ENCODE assay signal across 16 cellular contexts in genomic region chr17:50946223-50946890, GRCh38.
A peak's percentile ranks its signal among the peaks of the same experiment; 100 is the strongest.
DNase-seq lines count a peak whose midpoint lies in the region; ATAC-seq and TF ChIP-seq lines count a peak whose summit lies in the region.
"Had no signal": no experiment of that assay in that cellular context is flagged by ENCODE, and none has a peak within 500 bp of the region (broad histone marks: within the 10 kb centered on the region; RNA-seq: fewer than 3 reads in every experiment).

No MANE protein-coding gene starts in this region.

- WGBS in H9 (ENCODE audit: extremely low coverage, insufficient read length, low lambda C conversion rate): no CpG with 5 or more reads among the region's 12 CpGs
- 70 to 80% methylated on average over 1 to 2 of the region's 12 CpGs for WGBS in gastroesophageal sphincter (ENCODE audit: low coverage in 1 of 2), 2 donors

- H3K14ac ChIP-seq in H9 (ENCODE audit: insufficient read depth, low read length): no peak overlapping the region

- no peak for DNase-seq in activated CD4-positive, alpha-beta memory T cell treated with anti-CD3 and anti-CD28 coated beads for 36 hours
- no peak for DNase-seq in activated CD4-positive, alpha-beta memory T cell treated with anti-CD3 and anti-CD28 coated beads, Interleukin-2, amount 10 ng/mL, durations not matched to agents 7 days and 5 days
- DNase-seq in H9 (peak; percentile 31), sciatic nerve (ENCODE audit: low spot score) (peak; percentile 56), CD14-positive monocyte (ENCODE audit: low spot score) (no peak), DMS114 treated with DMSO at 0.1 percent for 48 hours (lab: John Stamatoyannopoulos, UW; ENCODE audit: unreplicated experiment) (no peak), OCI-M1 (lab: John Stamatoyannopoulos, UW) (no peak)
- DNase-seq: activated CD4-positive, alpha-beta T cell treated with anti-CD3 and anti-CD28 coated beads, Interleukin-2, amount 50 U/mL, for 1 hour; DMS79 treated with DMSO at 0.1 percent for 48 hours; erythroblast; heart right ventricle; MV-4-11 had no signal

- no peaks in the 10 kb centered on the region for H4K20me1 ChIP-seq in H9 (ENCODE audit: control insufficient read depth, insufficient read depth, insufficient read length)

- no peak overlapping the region for H2BK5ac ChIP-seq in H9 (ENCODE audit: insufficient read length, low read length)

- H3K27me3 Mint-ChIP-seq in activated CD4-positive, alpha-beta memory T cell treated with anti-CD3 and anti-CD28 coated beads for 36 hours: no peaks in the 10 kb centered on the region
- H3K27me3 Mint-ChIP-seq in activated CD4-positive, alpha-beta memory T cell treated with anti-CD3 and anti-CD28 coated beads, Interleukin-2, amount 10 ng/mL, durations not matched to agents 7 days and 5 days: no peaks in the 10 kb centered on the region
- H3K27me3 Mint-ChIP-seq in H9 (ENCODE audit: low read depth) (peaks cover 26% of the 10 kb centered on the region), CD14-positive monocyte (ENCODE audit: low read depth in 3 of 3) (peaks cover 2 to 7% (median 3%) of the 10 kb centered on the region in 3 donors)
- H3K27me3 Mint-ChIP-seq: central memory CD8-positive, alpha-beta T cell had no signal

- intact Hi-C loops in activated CD4-positive, alpha-beta memory T cell treated with anti-CD3 and anti-CD28 coated beads for 36 hours (cut with micrococcal nuclease): no loop called here
- intact Hi-C loops in sciatic nerve (cut with DNase I): loop anchor here (5.0 kb wide), 1 partner anchor 84 kb away; no protein-coding TSS in a partner anchor
- intact Hi-C loops in CD14-positive monocyte (cut with micrococcal nuclease): no loop called here

- H3K4me1 ChIP-seq in H9 (ENCODE audit: insufficient read depth, low read length) (no peaks in the 10 kb centered on the region), gastroesophageal sphincter (peaks cover 0 to 67% (median 31%) of the 10 kb centered on the region in 3 donors)

- H4K91ac ChIP-seq in H9 (ENCODE audit: insufficient read length, low read depth, low read length): no peak overlapping the region

- H3K79me2 ChIP-seq in H9 (ENCODE audit: insufficient read depth, low read length): no peaks in the 10 kb centered on the region

- H3K4me3 Mint-ChIP-seq in activated CD4-positive, alpha-beta memory T cell treated with anti-CD3 and anti-CD28 coated beads for 36 hours: no peak overlapping the region
- H3K4me3 Mint-ChIP-seq in activated CD4-positive, alpha-beta memory T cell treated with anti-CD3 and anti-CD28 coated beads, Interleukin-2, amount 10 ng/mL, durations not matched to agents 7 days and 5 days: no peak overlapping the region
- H3K4me3 Mint-ChIP-seq in H9: no peak overlapping the region
- H3K4me3 Mint-ChIP-seq in CD14-positive monocyte: no peak overlapping the region
- H3K4me3 Mint-ChIP-seq: central memory CD8-positive, alpha-beta T cell had no signal

- H3K9me3 Mint-ChIP-seq in activated CD4-positive, alpha-beta memory T cell treated with anti-CD3 and anti-CD28 coated beads for 36 hours: no peaks in the 10 kb centered on the region
- no peaks in the 10 kb centered on the region for H3K9me3 Mint-ChIP-seq in activated CD4-positive, alpha-beta memory T cell treated with anti-CD3 and anti-CD28 coated beads, Interleukin-2, amount 10 ng/mL, durations not matched to agents 7 days and 5 days
- no peaks in the 10 kb centered on the region for H3K9me3 Mint-ChIP-seq in H9
- no peaks in the 10 kb centered on the region for H3K9me3 Mint-ChIP-seq in CD14-positive monocyte
- H3K9me3 Mint-ChIP-seq: activated naive CD4-positive, alpha-beta T cell treated with anti-CD3 and anti-CD28 coated beads, Interleukin-2, amount 50 U/mL, for 72 hours; central memory CD8-positive, alpha-beta T cell had no signal

- no peak overlapping the region for H3K4ac ChIP-seq in H9 (ENCODE audit: low read depth, low read length)

- H4K5ac ChIP-seq in H9 (ENCODE audit: insufficient read length, low read depth, low read length): no peak overlapping the region

- H3K23ac ChIP-seq in H9 (ENCODE audit: insufficient read length, low read depth, low read length): no peak overlapping the region

- H3K56ac ChIP-seq in H9 (ENCODE audit: insufficient read length, low read depth, low read length): no peak overlapping the region

- no peak overlapping the region for H3K4me3 ChIP-seq in gastroesophageal sphincter
- H3K4me3 ChIP-seq: heart right ventricle, smooth muscle cell had no signal

- no peak for TF ChIP-seq EP300 in gastroesophageal sphincter (IDR thresholded peaks at IDR 0.05)

- no peaks in the 10 kb centered on the region for H3K36me3 Mint-ChIP-seq in activated CD4-positive, alpha-beta memory T cell treated with anti-CD3 and anti-CD28 coated beads for 36 hours
- H3K36me3 Mint-ChIP-seq in activated CD4-positive, alpha-beta memory T cell treated with anti-CD3 and anti-CD28 coated beads, Interleukin-2, amount 10 ng/mL, durations not matched to agents 7 days and 5 days (ENCODE audit: low read depth): peaks cover 14% of the 10 kb centered on the region
- H3K36me3 Mint-ChIP-seq in H9 (ENCODE audit: insufficient read depth in 1 of 3, low read depth in 3 of 3) (no peaks in the 10 kb centered on the region), CD14-positive monocyte (no peaks in the 10 kb centered on the region)
- H3K36me3 Mint-ChIP-seq: activated naive CD4-positive, alpha-beta T cell treated with anti-CD3 and anti-CD28 coated beads, Interleukin-2, amount 50 U/mL, for 72 hours had no signal

- no peak overlapping the region for H2BK120ac ChIP-seq in H9 (ENCODE audit: low read depth, low read length, poor library complexity, severe bottlenecking)

- H3K9ac ChIP-seq in H9 (ENCODE audit: extremely low read depth, insufficient read length, low read length): no peak overlapping the region

- H2AK5ac ChIP-seq in H9 (ENCODE audit: insufficient read length, low read length): no peak overlapping the region

- no peak overlapping the region for H3K4me2 ChIP-seq in H9 (ENCODE audit: insufficient read depth, insufficient read length, low read length)
- H3K4me2 ChIP-seq: smooth muscle cell had no signal

- H2BK20ac ChIP-seq in H9 (ENCODE audit: low read depth, low read length, poor library complexity, severe bottlenecking): no peak overlapping the region

- POLR2A ChIA-PET in activated CD4-positive, alpha-beta memory T cell treated with anti-CD3 and anti-CD28 coated beads for 36 hours (lab: Charles Lee): interaction anchor here (3.9 kb wide), 1 partner anchor 80 kb away, joined by 44 read pairs; the partner anchor contains the start of gene TOB1
- POLR2A ChIA-PET in activated CD4-positive, alpha-beta memory T cell treated with anti-CD3 and anti-CD28 coated beads, Interleukin-2, amount 10 ng/mL, durations not matched to agents 7 days and 5 days (lab: Charles Lee): interaction anchor here (1.0 to 20.3 kb wide), 3 partner anchors 11 to 94 kb away, joined by 3 to 457 read pairs (median 33); partner anchors contain the start of gene TOB1

- H3K79me1 ChIP-seq in H9 (ENCODE audit: insufficient read depth, low read depth, low read length, poor library complexity, severe bottlenecking): no peaks in the 10 kb centered on the region

- peaks cover 30% of the 10 kb centered on the region for H3K4me1 Mint-ChIP-seq in activated CD4-positive, alpha-beta memory T cell treated with anti-CD3 and anti-CD28 coated beads for 36 hours (ENCODE audit: low read depth)
- peaks cover 56% of the 10 kb centered on the region for H3K4me1 Mint-ChIP-seq in activated CD4-positive, alpha-beta memory T cell treated with anti-CD3 and anti-CD28 coated beads, Interleukin-2, amount 10 ng/mL, durations not matched to agents 7 days and 5 days
- H3K4me1 Mint-ChIP-seq in H9 (peaks cover 47 to 49% of the 10 kb centered on the region in 2 experiments), CD14-positive monocyte (peaks cover 45% of the 10 kb centered on the region)

- no peaks in the 10 kb centered on the region for H3K23me2 ChIP-seq in H9 (ENCODE audit: insufficient read length, low read depth, low read length, poor library complexity, severe bottlenecking)

- no peak for TF ChIP-seq POLR2A in gastroesophageal sphincter (IDR thresholded peaks at IDR 0.05)

- H3K27ac Mint-ChIP-seq in activated CD4-positive, alpha-beta memory T cell treated with anti-CD3 and anti-CD28 coated beads for 36 hours: peak overlapping the region; percentile 1
- H3K27ac Mint-ChIP-seq in activated CD4-positive, alpha-beta memory T cell treated with anti-CD3 and anti-CD28 coated beads, Interleukin-2, amount 10 ng/mL, durations not matched to agents 7 days and 5 days: no peak overlapping the region
- no peak overlapping the region; a peak in 2 of 7 replicates for H3K27ac Mint-ChIP-seq in H9
- H3K27ac Mint-ChIP-seq in CD14-positive monocyte: no peak overlapping the region

- H4K8ac ChIP-seq in H9 (replicated peaks; ENCODE audit: insufficient read length, low read depth, low read length): no peak overlapping the region

- TF ChIP-seq CTCF in H9 (conservative IDR thresholded peaks at IDR 0.05) (no peak), gastroesophageal sphincter (IDR thresholded peaks at IDR 0.05) (no peak), CD14-positive monocyte (IDR thresholded peaks at IDR 0.05) (no peak)

- H2AFZ ChIP-seq in H9 (ENCODE audit: low read length): no peak overlapping the region

- CTCF ChIA-PET in activated CD4-positive, alpha-beta memory T cell treated with anti-CD3 and anti-CD28 coated beads for 36 hours (lab: Charles Lee): interaction anchor here (1.4 to 12.9 kb wide), 3 partner anchors 83 to 95 kb away, joined by 4 to 153 read pairs (median 84); partner anchors contain the start of gene TOB1
- CTCF ChIA-PET in activated CD4-positive, alpha-beta memory T cell treated with anti-CD3 and anti-CD28 coated beads, Interleukin-2, amount 10 ng/mL, durations not matched to agents 7 days and 5 days (lab: Charles Lee): interaction anchor here (2.0 to 12.6 kb wide), 4 partner anchors 15 to 94 kb away, joined by 8 to 189 read pairs (median 21); no protein-coding TSS in a partner anchor

- H3K27me3 ChIP-seq in H9 (ENCODE audit: insufficient read depth, low read length) (no peaks in the 10 kb centered on the region; the same call in 1 of the 2 replicates), gastroesophageal sphincter (no peaks in the 10 kb centered on the region)
- H3K27me3 ChIP-seq: heart right ventricle had no signal

- H2BK12ac ChIP-seq in H9 (ENCODE audit: insufficient read length, low read depth, low read length): no peak overlapping the region

- H3K27ac ChIP-seq in H9 (ENCODE audit: insufficient read length, low read depth, low read length) (no peak overlapping the region), gastroesophageal sphincter (peak overlapping the region in 3 of 4 donors; percentile 12 to 92 (median 85))

- H3K9me3 ChIP-seq in H9 (ENCODE audit: control insufficient read depth, low read depth, low read length) (no peaks in the 10 kb centered on the region), gastroesophageal sphincter (no peaks in the 10 kb centered on the region)
- H3K9me3 ChIP-seq: heart right ventricle had no signal

- ATAC-seq in gastroesophageal sphincter (no peak), sciatic nerve (no peak)
- ATAC-seq: activated naive CD4-positive, alpha-beta T cell treated with anti-CD3 and anti-CD28 coated beads, Interleukin-2, amount 50 U/mL, for 72 hours; heart right ventricle had no signal

- H3K36me3 ChIP-seq in gastroesophageal sphincter: no peaks in the 10 kb centered on the region
- H3K36me3 ChIP-seq: heart right ventricle had no signal

- H3T11ph ChIP-seq in H9 (ENCODE audit: low read length): no peak overlapping the region

- no peak overlapping the region for H3K18ac ChIP-seq in H9 (ENCODE audit: insufficient read length, low read depth, low read length)

- no peak overlapping the region for H2BK15ac ChIP-seq in H9 (ENCODE audit: low read depth, low read length)

Comparison
In these comparisons a context has a peak if more than half of its experiments do, and no peak if none do; other contexts are left out.
1. DNase-seq: peak in H9 (single experiment) and sciatic nerve (single experiment); none in activated CD4-positive, alpha-beta memory T cell treated with anti-CD3 and anti-CD28 coated beads for 36 hours (single experiment), activated CD4-positive, alpha-beta memory T cell treated with anti-CD3 and anti-CD28 coated beads, Interleukin-2, amount 10 ng/mL, durations not matched to agents 7 days and 5 days (single experiment), CD14-positive monocyte (single experiment), DMS114 treated with DMSO at 0.1 percent for 48 hours (single experiment) and OCI-M1 (single experiment).